ENCODE assay signal across 15 cellular contexts in the genomic region with DNA sequence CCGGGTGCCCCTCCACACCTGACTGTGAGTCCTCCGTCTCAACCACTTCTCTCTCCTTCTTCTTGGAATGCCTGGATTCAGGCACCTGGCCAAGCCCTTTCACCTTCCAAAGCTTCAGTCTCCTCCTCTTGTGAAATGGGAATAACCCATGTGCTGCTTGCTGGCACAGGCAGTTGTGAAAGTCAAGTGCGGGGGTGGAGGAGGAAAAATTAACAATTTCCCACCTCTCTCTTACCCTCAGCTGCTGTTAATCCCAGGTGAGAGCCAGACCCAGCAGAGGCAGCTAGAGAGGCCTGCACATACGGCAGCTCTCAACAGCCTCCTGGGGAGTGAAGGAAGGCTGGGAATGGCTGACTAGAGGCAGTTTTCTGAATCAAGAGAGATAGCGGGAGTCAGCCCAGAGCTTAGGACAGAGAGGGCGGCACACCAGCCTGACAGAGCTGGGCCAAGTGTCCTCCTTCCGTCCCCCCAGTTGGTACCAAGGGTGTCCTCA.
A peak's percentile ranks its signal among the peaks of the same experiment; 100 is the strongest.
DNase-seq lines count a peak whose midpoint lies in the region; ATAC-seq, FAIRE-seq and TF ChIP-seq lines count a peak whose summit lies in the region.
"Had no signal": no experiment of that assay in that cellular context is flagged by ENCODE, and none has a peak within 500 bp of the region (broad histone marks: within the 10 kb centered on the region; RNA-seq: fewer than 3 reads in every experiment).

No MANE protein-coding gene starts in this region.

- peak overlapping the region in 1 of 2 donors; percentile 43 for H3K9ac ChIP-seq in kidney (ENCODE audit: low read length in 2 of 2)

- ATAC-seq in SK-N-SH treated with all-trans-retinoic acid at 6 μM for 48 hours = peak; percentile 5; the same call in 1 of the 3 replicates
- no peak for ATAC-seq in stimulated activated memory B cell treated with anti-CD40 and anti-IgM and Interleukin-4, amounts not matched to agents 10 μg/mL and 1 μg/mL and 100 μg/mL, for 72 hours
- ATAC-seq in stimulated activated naive CD8-positive, alpha-beta T cell treated with anti-CD3 and anti-CD28 coated beads, Interleukin-15, amount 100 ng/mL, for 72 hours = no peak

- H3K4me3 Mint-ChIP-seq in activated CD4-positive, alpha-beta T cell treated with anti-CD3 and anti-CD28 coated beads, Interleukin-2, amount 10 ng/mL, durations not matched to agents 24 days and 14 days = no peak overlapping the region
- H3K4me3 Mint-ChIP-seq in stimulated activated memory B cell treated with anti-CD40 and anti-IgM and Interleukin-4, amounts not matched to agents 10 μg/mL and 1 μg/mL and 100 μg/mL, for 72 hours = no peak overlapping the region
- H3K4me3 Mint-ChIP-seq in stimulated activated naive CD8-positive, alpha-beta T cell treated with anti-CD3 and anti-CD28 coated beads, Interleukin-15, amount 100 ng/mL, for 72 hours = no peak overlapping the region
- H3K4me3 Mint-ChIP-seq: activated B cell treated with CpG ODN at 0.5 μM for 24 hours had no signal

- peaks cover 44% of the 10 kb centered on the region for H3K36me3 Mint-ChIP-seq in activated CD4-positive, alpha-beta T cell treated with anti-CD3 and anti-CD28 coated beads, Interleukin-2, amount 10 ng/mL, durations not matched to agents 24 days and 14 days (ENCODE audit: low read depth)
- peaks cover 47% of the 10 kb centered on the region for H3K36me3 Mint-ChIP-seq in stimulated activated memory B cell treated with anti-CD40 and anti-IgM and Interleukin-4, amounts not matched to agents 10 μg/mL and 1 μg/mL and 100 μg/mL, for 72 hours

- intact Hi-C loops in activated CD4-positive, alpha-beta T cell treated with anti-CD3 and anti-CD28 coated beads, Interleukin-2, amount 10 ng/mL, durations not matched to agents 24 days and 14 days (cut with micrococcal nuclease) = no loop called here
- intact Hi-C loops in kidney (cut with DNase I) = no loop called here

- H3K4me3 ChIP-seq in kidney (ENCODE audit: low read length in 2 of 2) = no peak overlapping the region
- H3K4me3 ChIP-seq: SJSA1, skin epidermis, tibial nerve had no signal

- H3K9me3 Mint-ChIP-seq in activated CD4-positive, alpha-beta T cell treated with anti-CD3 and anti-CD28 coated beads, Interleukin-2, amount 10 ng/mL, durations not matched to agents 24 days and 14 days = no peaks in the 10 kb centered on the region
- no peaks in the 10 kb centered on the region for H3K9me3 Mint-ChIP-seq in stimulated activated memory B cell treated with anti-CD40 and anti-IgM and Interleukin-4, amounts not matched to agents 10 μg/mL and 1 μg/mL and 100 μg/mL, for 72 hours
- no peaks in the 10 kb centered on the region for H3K9me3 Mint-ChIP-seq in stimulated activated naive CD8-positive, alpha-beta T cell treated with anti-CD3 and anti-CD28 coated beads, Interleukin-15, amount 100 ng/mL, for 72 hours
- H3K9me3 Mint-ChIP-seq: activated B cell treated with CpG ODN at 0.5 μM for 24 hours had no signal

- H3K4me1 Mint-ChIP-seq in activated CD4-positive, alpha-beta T cell treated with anti-CD3 and anti-CD28 coated beads, Interleukin-2, amount 10 ng/mL, durations not matched to agents 24 days and 14 days = peaks cover 37% of the 10 kb centered on the region
- peaks cover 25% of the 10 kb centered on the region for H3K4me1 Mint-ChIP-seq in stimulated activated memory B cell treated with anti-CD40 and anti-IgM and Interleukin-4, amounts not matched to agents 10 μg/mL and 1 μg/mL and 100 μg/mL, for 72 hours
- peaks cover 56% of the 10 kb centered on the region for H3K4me1 Mint-ChIP-seq in stimulated activated naive CD8-positive, alpha-beta T cell treated with anti-CD3 and anti-CD28 coated beads, Interleukin-15, amount 100 ng/mL, for 72 hours

- peak overlapping the region; percentile 9 for H3K27ac Mint-ChIP-seq in activated CD4-positive, alpha-beta T cell treated with anti-CD3 and anti-CD28 coated beads, Interleukin-2, amount 10 ng/mL, durations not matched to agents 24 days and 14 days
- H3K27ac Mint-ChIP-seq in stimulated activated memory B cell treated with anti-CD40 and anti-IgM and Interleukin-4, amounts not matched to agents 10 μg/mL and 1 μg/mL and 100 μg/mL, for 72 hours = peak overlapping the region; percentile 61
- H3K27ac Mint-ChIP-seq in stimulated activated naive CD8-positive, alpha-beta T cell treated with anti-CD3 and anti-CD28 coated beads, Interleukin-15, amount 100 ng/mL, for 72 hours = peak overlapping the region in 1 of 2 donors; percentile 4
- H3K27ac Mint-ChIP-seq: activated B cell treated with CpG ODN at 0.5 μM for 24 hours had no signal

- DNase-seq in activated CD4-positive, alpha-beta T cell treated with anti-CD3 and anti-CD28 coated beads, Interleukin-2, amount 10 ng/mL, durations not matched to agents 24 days and 14 days = no peak
- no peak for DNase-seq in activated CD4-positive, alpha-beta T cell treated with anti-CD3 and anti-CD28 coated beads for 4 hours
- DNase-seq in kidney (no peak), dedifferentiated amniotic fluid mesenchymal stem cell (ENCODE audit: extremely low spot score) (no peak), OCI-M1 (lab: John Stamatoyannopoulos, UW) (no peak)
- DNase-seq in stimulated activated naive CD8-positive, alpha-beta T cell treated with anti-CD3 and anti-CD28 coated beads, Interleukin-15, amount 100 ng/mL, for 72 hours = no peak
- DNase-seq: activated B cell treated with CpG ODN at 0.5 μM for 24 hours, caudate nucleus, NCI-H510A had no signal

- H3K36me3 ChIP-seq in kidney (ENCODE audit: control insufficient read depth in 1 of 2, insufficient read depth in 2 of 2, low read length in 2 of 2) = no peaks in the 10 kb centered on the region
- H3K36me3 ChIP-seq: SJSA1 had no signal

- H3K4me1 ChIP-seq in kidney (ENCODE audit: control insufficient read depth in 1 of 2, insufficient read depth in 1 of 2, low read depth in 1 of 2, low read length in 2 of 2) = peaks cover 22 to 24% of the 10 kb centered on the region in 2 donors

- H3K27me3 Mint-ChIP-seq in activated CD4-positive, alpha-beta T cell treated with anti-CD3 and anti-CD28 coated beads, Interleukin-2, amount 10 ng/mL, durations not matched to agents 24 days and 14 days = no peaks in the 10 kb centered on the region
- H3K27me3 Mint-ChIP-seq in stimulated activated memory B cell treated with anti-CD40 and anti-IgM and Interleukin-4, amounts not matched to agents 10 μg/mL and 1 μg/mL and 100 μg/mL, for 72 hours = no peaks in the 10 kb centered on the region
- H3K27me3 Mint-ChIP-seq in stimulated activated naive CD8-positive, alpha-beta T cell treated with anti-CD3 and anti-CD28 coated beads, Interleukin-15, amount 100 ng/mL, for 72 hours = no peaks in the 10 kb centered on the region
- H3K27me3 Mint-ChIP-seq: activated B cell treated with CpG ODN at 0.5 μM for 24 hours had no signal

- no peak for TF ChIP-seq CTCF in kidney (IDR thresholded peaks at IDR 0.05; ENCODE audit: borderline replicate concordance, extremely low read depth, insufficient read depth)

- H3K9me3 ChIP-seq in kidney (ENCODE audit: control insufficient read depth in 1 of 2, low read length in 2 of 2) = no peaks in the 10 kb centered on the region
- H3K9me3 ChIP-seq: SJSA1, tibial nerve had no signal

- H3K27ac ChIP-seq in kidney (ENCODE audit: low read depth in 2 of 2, low read length in 2 of 2) = peak overlapping the region; percentile 63 to 84
- H3K27ac ChIP-seq: tibial nerve had no signal

- FAIRE-seq in kidney (lab: Jason Lieb, UNC) = no peak
- FAIRE-seq: D721Med had no signal

TF ChIP-seq in SK-N-SH treated with all-trans-retinoic acid at 6 μM for 48 hours, 23 proteins besides CTCF, POLR2A, EP300 and RAD21 (continues in another document):
- TF ChIP-seq OSR1 (CRISPR knock-in tag; IDR thresholded peaks at IDR 0.05) (no peak), CSDC2 (CRISPR knock-in tag; IDR thresholded peaks at IDR 0.05) (no peak), ZNF70 (CRISPR knock-in tag; IDR thresholded peaks at IDR 0.05) (no peak), ISL1 (CRISPR knock-in tag; IDR thresholded peaks at IDR 0.05) (no peak), ZFP30 (CRISPR knock-in tag; IDR thresholded peaks at IDR 0.05) (no peak), ZFP3 (CRISPR knock-in tag; IDR thresholded peaks at IDR 0.05) (no peak), TCF4 (CRISPR knock-in tag; IDR thresholded peaks at IDR 0.05; ENCODE audit: borderline replicate concordance) (no peak)
- TF ChIP-seq, protein P1, sequence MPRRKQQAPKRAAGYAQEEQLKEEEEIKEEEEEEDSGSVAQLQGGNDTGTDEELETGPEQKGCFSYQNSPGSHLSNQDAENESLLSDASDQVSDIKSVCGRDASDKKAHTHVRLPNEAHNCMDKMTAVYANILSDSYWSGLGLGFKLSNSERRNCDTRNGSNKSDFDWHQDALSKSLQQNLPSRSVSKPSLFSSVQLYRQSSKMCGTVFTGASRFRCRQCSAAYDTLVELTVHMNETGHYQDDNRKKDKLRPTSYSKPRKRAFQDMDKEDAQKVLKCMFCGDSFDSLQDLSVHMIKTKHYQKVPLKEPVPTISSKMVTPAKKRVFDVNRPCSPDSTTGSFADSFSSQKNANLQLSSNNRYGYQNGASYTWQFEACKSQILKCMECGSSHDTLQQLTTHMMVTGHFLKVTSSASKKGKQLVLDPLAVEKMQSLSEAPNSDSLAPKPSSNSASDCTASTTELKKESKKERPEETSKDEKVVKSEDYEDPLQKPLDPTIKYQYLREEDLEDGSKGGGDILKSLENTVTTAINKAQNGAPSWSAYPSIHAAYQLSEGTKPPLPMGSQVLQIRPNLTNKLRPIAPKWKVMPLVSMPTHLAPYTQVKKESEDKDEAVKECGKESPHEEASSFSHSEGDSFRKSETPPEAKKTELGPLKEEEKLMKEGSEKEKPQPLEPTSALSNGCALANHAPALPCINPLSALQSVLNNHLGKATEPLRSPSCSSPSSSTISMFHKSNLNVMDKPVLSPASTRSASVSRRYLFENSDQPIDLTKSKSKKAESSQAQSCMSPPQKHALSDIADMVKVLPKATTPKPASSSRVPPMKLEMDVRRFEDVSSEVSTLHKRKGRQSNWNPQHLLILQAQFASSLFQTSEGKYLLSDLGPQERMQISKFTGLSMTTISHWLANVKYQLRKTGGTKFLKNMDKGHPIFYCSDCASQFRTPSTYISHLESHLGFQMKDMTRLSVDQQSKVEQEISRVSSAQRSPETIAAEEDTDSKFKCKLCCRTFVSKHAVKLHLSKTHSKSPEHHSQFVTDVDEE (CRISPR knock-in tag; IDR thresholded peaks at IDR 0.05) = no peak
- TF ChIP-seq, protein P2, sequence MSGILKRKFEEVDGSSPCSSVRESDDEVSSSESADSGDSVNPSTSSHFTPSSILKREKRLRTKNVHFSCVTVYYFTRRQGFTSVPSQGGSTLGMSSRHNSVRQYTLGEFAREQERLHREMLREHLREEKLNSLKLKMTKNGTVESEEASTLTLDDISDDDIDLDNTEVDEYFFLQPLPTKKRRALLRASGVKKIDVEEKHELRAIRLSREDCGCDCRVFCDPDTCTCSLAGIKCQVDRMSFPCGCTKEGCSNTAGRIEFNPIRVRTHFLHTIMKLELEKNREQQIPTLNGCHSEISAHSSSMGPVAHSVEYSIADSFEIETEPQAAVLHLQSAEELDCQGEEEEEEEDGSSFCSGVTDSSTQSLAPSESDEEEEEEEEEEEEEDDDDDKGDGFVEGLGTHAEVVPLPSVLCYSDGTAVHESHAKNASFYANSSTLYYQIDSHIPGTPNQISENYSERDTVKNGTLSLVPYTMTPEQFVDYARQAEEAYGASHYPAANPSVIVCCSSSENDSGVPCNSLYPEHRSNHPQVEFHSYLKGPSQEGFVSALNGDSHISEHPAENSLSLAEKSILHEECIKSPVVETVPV (CRISPR knock-in tag; IDR thresholded peaks at IDR 0.05) = no peak
